In genomic region chr1:107277022-107277421, GRCh38 we compare ENCODE assay signal across 8 cellular contexts.
DNase-seq lines count a peak whose midpoint lies in the region; ATAC-seq and TF ChIP-seq lines count a peak whose summit lies in the region.

No MANE protein-coding gene starts in this region.

- ATAC-seq in GM21367 (IDR thresholded peaks at IDR 0.05; ENCODE audit: unreplicated experiment) (no peak), GM21390 (IDR thresholded peaks at IDR 0.05; ENCODE audit: unreplicated experiment) (no peak), GM19463 (IDR thresholded peaks at IDR 0.05; ENCODE audit: unreplicated experiment) (no peak)

- peak; percentile 74 for DNase-seq in DMS53 (lab: John Stamatoyannopoulos, UW)
- peak; percentile 28 for DNase-seq in HuH-7 (ENCODE audit: low spot score)
- DNase-seq in RPMI7951 (ENCODE audit: low read depth), result peak; percentile 0
- DNase-seq in fibroblast of peridontal ligament (ENCODE audit: extremely low read depth), result peak; percentile 74
- peak; percentile 22 for DNase-seq in progenitor cell of endocrine pancreas (ENCODE audit: low spot score, unreplicated experiment)

- no peaks in the 10 kb centered on the region for H3K27me3 Mint-ChIP-seq in progenitor cell of endocrine pancreas

- H3K4me3 Mint-ChIP-seq in progenitor cell of endocrine pancreas (ENCODE audit: low read depth), result no peak overlapping the region

- H3K4me1 Mint-ChIP-seq in progenitor cell of endocrine pancreas (ENCODE audit: low read depth), result no peaks in the 10 kb centered on the region

- TF ChIP-seq CTCF in progenitor cell of endocrine pancreas (IDR thresholded peaks at IDR 0.05; ENCODE audit: unreplicated experiment), result peak; percentile 74

- H3K9me3 Mint-ChIP-seq in progenitor cell of endocrine pancreas (ENCODE audit: low read depth), result no peaks in the 10 kb centered on the region

- H3K27ac Mint-ChIP-seq in progenitor cell of endocrine pancreas, result no peak overlapping the region

- no peaks in the 10 kb centered on the region for H3K36me3 Mint-ChIP-seq in progenitor cell of endocrine pancreas (ENCODE audit: insufficient read depth)

Comparison
In these comparisons a context has a peak if more than half of its experiments do, and no peak if none do; other contexts are left out.
1. DNase-seq: peak in every context shown above with its lines; median percentile 74 in DMS53; 74 in fibroblast of peridontal ligament; 28 in HuH-7; 22 in progenitor cell of endocrine pancreas; 0 in RPMI7951.